Comparison of ENCODE assay signal across 30 cellular contexts in the genomic region with DNA sequence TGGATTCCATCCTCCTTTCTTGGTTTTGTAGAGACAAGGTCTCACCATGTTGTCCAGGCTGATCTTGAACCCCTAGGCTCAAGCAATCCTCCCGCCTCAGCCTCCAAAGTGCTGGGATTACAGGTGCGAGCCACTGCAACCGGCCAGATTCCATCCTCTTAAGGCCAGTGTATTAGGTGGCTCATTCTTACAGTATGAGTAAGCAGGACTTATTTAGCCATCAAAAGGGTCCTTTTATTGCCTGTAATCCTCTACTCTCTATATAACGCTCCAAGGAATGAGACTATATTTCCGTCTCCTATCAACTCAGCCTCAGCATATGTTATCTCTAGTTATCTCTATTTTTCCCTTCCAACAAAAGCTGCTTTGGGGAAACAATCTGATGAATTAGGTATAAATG. TPM values are rescaled to one million over a fixed set of nuclear protein-coding genes. Genes with fewer than 3 reads are reported as not detected.
A peak's percentile ranks its signal among the peaks of the same experiment; 100 is the strongest.
DNase-seq lines count a peak whose midpoint lies in the region; ATAC-seq, FAIRE-seq and TF ChIP-seq lines count a peak whose summit lies in the region.
"Had no signal": no experiment of that assay in that cellular context is flagged by ENCODE, and none has a peak within 500 bp of the region (broad histone marks: within the 10 kb centered on the region; RNA-seq: fewer than 3 reads in every experiment).

No MANE protein-coding gene starts in this region.

- no peak for ATAC-seq in natural killer cell treated with Interleukin-12 subunit alpha and Interleukin-12 subunit beta and Interleukin-15 and Interleukin-18, amount 100 ng/mL, for 72 hours
- ATAC-seq: activated CD4-positive, alpha-beta T cell treated with anti-CD3 and anti-CD28 coated beads for 36 hours; activated CD8-positive, alpha-beta T cell treated with anti-CD3 and anti-CD28 coated beads for 36 hours; activated T-helper 17 cell treated with anti-CD3 and anti-CD28 coated beads, Interleukin-2, amount 50 U/mL, for 72 hours; effector memory CD8-positive, alpha-beta T cell; HepG2; left lobe of liver; right lobe of liver had no signal

- TF ChIP-seq CTCF in brain (conservative IDR thresholded peaks at IDR 0.05) (no peak), neural crest cell (conservative IDR thresholded peaks at IDR 0.05) (no peak)

- DNase-seq in A172 (ENCODE audit: low spot score) (peak; percentile 35), HTR-8/SVneo (ENCODE audit: insufficient read length, low spot score) (no peak), neural crest cell (ENCODE audit: low read depth, low spot score) (no peak), activated gamma-delta T cell treated with Interleukin-2 at 50 U/mL for 16 hours (no peak)
- no peak for DNase-seq in effector CD4-positive, alpha-beta T cell
- no peak for DNase-seq in activated T-cell treated with anti-CD3 and anti-CD28 coated beads, Interleukin-2, amount 50 U/mL, for 48 hours
- no peak for DNase-seq in natural killer cell treated with Interleukin-12 subunit alpha and Interleukin-12 subunit beta and Interleukin-15 and Interleukin-18, amount 100 ng/mL, for 72 hours (ENCODE audit: low spot score)
- DNase-seq: activated CD4-positive, alpha-beta T cell treated with anti-CD3 and anti-CD28 coated beads for 36 hours; activated CD8-positive, alpha-beta memory T cell treated with anti-CD3 and anti-CD28 coated beads, Interleukin-2, amount 50 U/mL, for 48 hours; activated CD8-positive, alpha-beta T cell treated with anti-CD3 and anti-CD28 coated beads for 36 hours; colonic mucosa; effector memory CD8-positive, alpha-beta T cell; NCI-H1436; NCI-H2081; NCI-H524 treated with DMSO at 0.1 percent for 48 hours; Peyer's patch; right lobe of liver; SHP77; stimulated activated CD4-positive, alpha-beta T cell treated with anti-CD3 and anti-CD28 coated beads, Interleukin-12 subunit alpha, Interleukin-12 subunit beta, amount 100 ng/mL, for 4 hours; stimulated activated CD4-positive, alpha-beta T cell treated with anti-CD3 and anti-CD28 coated beads, Interleukin-2, amount 100 ng/mL, for 48 hours; stomach; thyroid gland had no signal

- H3K4me1 Mint-ChIP-seq in brain, result peaks cover 29% of the 10 kb centered on the region
- H3K4me1 Mint-ChIP-seq in neural crest cell, result peaks cover 19% of the 10 kb centered on the region
- peaks cover 5 to 20% of the 10 kb centered on the region in 2 donors for H3K4me1 Mint-ChIP-seq in natural killer cell treated with Interleukin-12 subunit alpha and Interleukin-12 subunit beta and Interleukin-15 and Interleukin-18, amount 100 ng/mL, for 72 hours (ENCODE audit: low read depth in 2 of 2)

- peak overlapping the region in 2 of 5 experiments; percentile 100 for H3K27ac Mint-ChIP-seq in brain
- H3K27ac Mint-ChIP-seq in neural crest cell (ENCODE audit: unreplicated experiment), result no peak overlapping the region
- peak overlapping the region in 1 of 2 donors; percentile 82 for H3K27ac Mint-ChIP-seq in natural killer cell treated with Interleukin-12 subunit alpha and Interleukin-12 subunit beta and Interleukin-15 and Interleukin-18, amount 100 ng/mL, for 72 hours
- H3K27ac Mint-ChIP-seq: activated CD4-positive, alpha-beta T cell treated with anti-CD3 and anti-CD28 coated beads for 36 hours; activated CD8-positive, alpha-beta T cell treated with anti-CD3 and anti-CD28 coated beads for 36 hours; activated T-helper 17 cell treated with anti-CD3 and anti-CD28 coated beads, Interleukin-2, amount 50 U/mL, for 72 hours; CD14-positive monocyte; memory B cell had no signal

- FAIRE-seq in HTR-8/SVneo (lab: Jason Lieb, UNC), result peak; percentile 4
- FAIRE-seq: bronchial epithelial cell, HepG2 had no signal

- H3K9me3 Mint-ChIP-seq in brain (no peaks in the 10 kb centered on the region), neural crest cell (no peaks in the 10 kb centered on the region)
- H3K9me3 Mint-ChIP-seq in natural killer cell treated with Interleukin-12 subunit alpha and Interleukin-12 subunit beta and Interleukin-15 and Interleukin-18, amount 100 ng/mL, for 72 hours, result no peaks in the 10 kb centered on the region
- H3K9me3 Mint-ChIP-seq: activated CD8-positive, alpha-beta T cell treated with anti-CD3 and anti-CD28 coated beads for 36 hours; activated T-helper 17 cell treated with anti-CD3 and anti-CD28 coated beads, Interleukin-2, amount 50 U/mL, for 72 hours; CD14-positive monocyte; effector memory CD8-positive, alpha-beta T cell; memory B cell had no signal

- H3K36me3 Mint-ChIP-seq in brain (no peaks in the 10 kb centered on the region), neural crest cell (ENCODE audit: low read depth) (no peaks in the 10 kb centered on the region)
- peaks cover 6% of the 10 kb centered on the region for H3K36me3 Mint-ChIP-seq in natural killer cell treated with Interleukin-12 subunit alpha and Interleukin-12 subunit beta and Interleukin-15 and Interleukin-18, amount 100 ng/mL, for 72 hours
- H3K36me3 Mint-ChIP-seq: activated naive CD8-positive, alpha-beta T cell; CD14-positive monocyte; memory B cell had no signal

- H3K4me3 Mint-ChIP-seq in brain (peak overlapping the region in 4 of 5 experiments; percentile 87 to 96 (median 94)), neural crest cell (peak overlapping the region; percentile 92)
- H3K4me3 Mint-ChIP-seq in natural killer cell treated with Interleukin-12 subunit alpha and Interleukin-12 subunit beta and Interleukin-15 and Interleukin-18, amount 100 ng/mL, for 72 hours, result no peak overlapping the region
- H3K4me3 Mint-ChIP-seq: activated CD4-positive, alpha-beta T cell treated with anti-CD3 and anti-CD28 coated beads for 36 hours; activated CD8-positive, alpha-beta T cell treated with anti-CD3 and anti-CD28 coated beads for 36 hours; CD14-positive monocyte; memory B cell had no signal

- H3K27me3 Mint-ChIP-seq in brain (peaks cover 29% of the 10 kb centered on the region), neural crest cell (ENCODE audit: low read depth) (no peaks in the 10 kb centered on the region)
- H3K27me3 Mint-ChIP-seq in natural killer cell treated with Interleukin-12 subunit alpha and Interleukin-12 subunit beta and Interleukin-15 and Interleukin-18, amount 100 ng/mL, for 72 hours, result no peaks in the 10 kb centered on the region
- H3K27me3 Mint-ChIP-seq: activated CD4-positive, alpha-beta T cell treated with anti-CD3 and anti-CD28 coated beads for 36 hours; activated naive CD8-positive, alpha-beta T cell; activated T-helper 17 cell treated with anti-CD3 and anti-CD28 coated beads, Interleukin-2, amount 50 U/mL, for 72 hours; effector memory CD8-positive, alpha-beta T cell; memory B cell had no signal

RNA-seq across cellular contexts. Expression of gene ERBIN, which starts 3.0 kb away (rescaled TPM):
- 114 and 125 TPM in 2 replicates for total RNA-seq in A172 (2014; rRNA removed; shearing (Covaris generic))
- polyA plus RNA-seq in brain (ENCODE audit: insufficient read depth, low read depth, low replicate concordance), result 9.2 TPM
- total RNA-seq in neural crest cell, result 51.2 and 52.2 TPM in 2 replicates
- total RNA-seq in natural killer cell treated with Interleukin-12 subunit alpha and Interleukin-12 subunit beta and Interleukin-15 and Interleukin-18, amount 100 ng/mL, for 72 hours, result 10 to 100 TPM; 53.4 to 61.2 TPM
